10 cellular contexts compared by ENCODE assay signal in genomic region chr22:35308480-35308945, GRCh38. TPM values are rescaled to one million over a fixed set of nuclear protein-coding genes. Genes with fewer than 3 reads are reported as not detected.
A peak's percentile ranks its signal among the peaks of the same experiment; 100 is the strongest.
DNase-seq lines count a peak whose midpoint lies in the region; ATAC-seq, FAIRE-seq and TF ChIP-seq lines count a peak whose summit lies in the region.
"Had no signal": no experiment of that assay in that cellular context is flagged by ENCODE, and none has a peak within 500 bp of the region (broad histone marks: within the 10 kb centered on the region; RNA-seq: fewer than 3 reads in every experiment).

No MANE protein-coding gene starts in this region.

- no peaks in the 10 kb centered on the region for H3K36me3 Mint-ChIP-seq in endothelial cell (ENCODE audit: low read depth, unreplicated experiment)

- H3K4me1 Mint-ChIP-seq in endothelial cell (ENCODE audit: unreplicated experiment), result peaks cover 29% of the 10 kb centered on the region

- DNase-seq in endothelial cell (ENCODE audit: low spot score), result peak; percentile 0
- no peak for DNase-seq in DMS 273 (lab: John Stamatoyannopoulos, UW; ENCODE audit: unreplicated experiment)
- DNase-seq in activated gamma-delta T cell (lab: John Stamatoyannopoulos, UW), result no peak
- no peak for DNase-seq in RCC 7860 (ENCODE audit: low spot score)
- no peak for DNase-seq in NCI-H1694 treated with DMSO at 0.1 percent for 48 hours (lab: John Stamatoyannopoulos, UW)
- DNase-seq: NCI-H1417 had no signal

- FAIRE-seq in RCC 7860 (lab: Jason Lieb, UNC), result no peak

- ATAC-seq in GM18508 (IDR thresholded peaks at IDR 0.05; ENCODE audit: insufficient read depth, unreplicated experiment) (peak; percentile 39), GM21515 (IDR thresholded peaks at IDR 0.05; ENCODE audit: unreplicated experiment) (peak; percentile 42), HG03439 (IDR thresholded peaks at IDR 0.05; ENCODE audit: unreplicated experiment) (peak; percentile 34)
- ATAC-seq: left lobe of liver had no signal

- peaks cover 4% of the 10 kb centered on the region for H3K27me3 Mint-ChIP-seq in endothelial cell (ENCODE audit: unreplicated experiment)

- no peak overlapping the region for H3K27ac Mint-ChIP-seq in endothelial cell (ENCODE audit: unreplicated experiment)

- no peak for TF ChIP-seq CTCF in endothelial cell (IDR thresholded peaks at IDR 0.05; ENCODE audit: unreplicated experiment)

- no peaks in the 10 kb centered on the region for H3K9me3 Mint-ChIP-seq in endothelial cell (ENCODE audit: unreplicated experiment)

- no peak overlapping the region for H3K4me3 Mint-ChIP-seq in endothelial cell (ENCODE audit: unreplicated experiment)

RNA-seq across cellular contexts. Expression of gene TOM1, which starts 8.8 kb away (rescaled TPM):
- total RNA-seq in endothelial cell (ENCODE audit: unreplicated experiment), result 32.0 TPM

RNA-seq across cellular contexts. Expression of gene HMGXB4, which starts 51.2 kb away (rescaled TPM):
- total RNA-seq in endothelial cell (ENCODE audit: unreplicated experiment), result 21.4 TPM
